20 cellular contexts compared by ENCODE assay signal in genomic region chr1:10267319-10267718, GRCh38. TPM values are rescaled to one million over a fixed set of nuclear protein-coding genes. Genes with fewer than 3 reads are reported as not detected.
DNase-seq lines count a peak whose midpoint lies in the region; ATAC-seq and TF ChIP-seq lines count a peak whose summit lies in the region.
"Had no signal": no experiment of that assay in that cellular context is flagged by ENCODE, and none has a peak within 500 bp of the region (broad histone marks: within the 10 kb centered on the region; RNA-seq: fewer than 3 reads in every experiment).

No MANE protein-coding gene starts in this region.

- no peak for TF ChIP-seq CTCF in HEK293 (tag by site-specific recombination; IDR thresholded peaks at IDR 0.05)
- TF ChIP-seq CTCF in fibroblast of lung (conservative IDR thresholded peaks at IDR 0.05 in 1 of 2, IDR thresholded peaks at IDR 0.05 in 1 of 2; ENCODE audit: low read depth in 1 of 2, low read length in 2 of 2), result no peak
- no peak for TF ChIP-seq CTCF in nephron progenitor cell (IDR thresholded peaks at IDR 0.05)

- H3K9ac ChIP-seq in fibroblast of lung (ENCODE audit: insufficient read depth, low read length), result no peak overlapping the region

- no peak overlapping the region for H3K4me3 Mint-ChIP-seq in nephron progenitor cell
- H3K4me3 Mint-ChIP-seq: activated naive CD8-positive, alpha-beta T cell; activated T-helper 17 cell treated with anti-CD3 and anti-CD28 coated beads, Interleukin-2, amount 50 U/mL, for 72 hours; naive thymus-derived CD8-positive, alpha-beta T cell; type B pancreatic cell had no signal

- H3K27ac ChIP-seq in HEK293 (ENCODE audit: extremely low read depth, low read depth, low read length), result no peak overlapping the region
- no peak overlapping the region for H3K27ac ChIP-seq in fibroblast of lung (ENCODE audit: insufficient read depth, low read length)
- H3K27ac ChIP-seq: coronary artery had no signal

- CTCF ChIA-PET in HEK293 (lab: Yijun Ruan, JAX), result no interaction called here

- H3K4me2 ChIP-seq in fibroblast of lung (ENCODE audit: extremely low read depth, insufficient read depth, low read length), result no peak overlapping the region

- no peaks in the 10 kb centered on the region for H3K27me3 ChIP-seq in fibroblast of lung (ENCODE audit: control insufficient read depth, insufficient read depth, low read length)

- no peaks in the 10 kb centered on the region for H3K4me1 Mint-ChIP-seq in nephron progenitor cell

- H3K9me3 Mint-ChIP-seq in nephron progenitor cell, result no peaks in the 10 kb centered on the region
- H3K9me3 Mint-ChIP-seq: activated T-helper 17 cell treated with anti-CD3 and anti-CD28 coated beads, Interleukin-2, amount 50 U/mL, for 72 hours; naive thymus-derived CD8-positive, alpha-beta T cell; type B pancreatic cell had no signal

- DNase-seq in astrocyte of the hippocampus (ENCODE audit: low read depth, low spot score), result peak; percentile 73
- DNase-seq in fibroblast of lung (ENCODE audit: low read depth in 2 of 2), result peak; percentile 23 to 73
- DNase-seq in nephron progenitor cell, result no peak
- DNase-seq in dedifferentiated amniotic fluid mesenchymal stem cell (ENCODE audit: extremely low spot score), result no peak
- no peak for DNase-seq in NK-92 (lab: John Stamatoyannopoulos, UW; ENCODE audit: unreplicated experiment)
- no peak for DNase-seq in stimulated activated naive CD8-positive, alpha-beta T cell treated with anti-CD3 and anti-CD28 coated beads, Interleukin-15, Interleukin-2, amounts not matched to agents 100 U/mL and 50 U/mL, for 24 hours
- DNase-seq: AML-193; kidney glomerular epithelial cell; MM.1S; naive thymus-derived CD8-positive, alpha-beta T cell; NCI-H1436 treated with DMSO at 0.1 percent for 48 hours; NCI-H526 treated with DMSO at 0.1 percent for 48 hours; stimulated activated CD8-positive, alpha-beta memory T cell treated with anti-CD3 and anti-CD28 coated beads, Interleukin-4, amount 100 ng/mL, for 48 hours; T-helper 9 cell had no signal

- peaks cover 28 to 67% of the 10 kb centered on the region in 2 experiments for H3K36me3 ChIP-seq in HEK293 (ENCODE audit: control insufficient read depth in 2 of 2, insufficient read depth in 1 of 2, low read length in 2 of 2)
- no peaks in the 10 kb centered on the region for H3K36me3 ChIP-seq in fibroblast of lung (ENCODE audit: control insufficient read depth, insufficient read depth, low read length)

- no peak overlapping the region for H2AFZ ChIP-seq in fibroblast of lung (ENCODE audit: low read length)

- no peaks in the 10 kb centered on the region for H3K27me3 Mint-ChIP-seq in nephron progenitor cell (ENCODE audit: low read depth, poor library complexity)
- H3K27me3 Mint-ChIP-seq: activated naive CD8-positive, alpha-beta T cell; activated T-helper 17 cell treated with anti-CD3 and anti-CD28 coated beads, Interleukin-2, amount 50 U/mL, for 72 hours; naive thymus-derived CD8-positive, alpha-beta T cell; type B pancreatic cell had no signal

- H3K4me1 ChIP-seq in HEK293 (ENCODE audit: control insufficient read depth, insufficient read depth, low read length) (no peaks in the 10 kb centered on the region), fibroblast of lung (ENCODE audit: control insufficient read depth, extremely low read depth, insufficient read depth, low read length) (no peaks in the 10 kb centered on the region)

- peak overlapping the region; percentile 61 for H3K27ac Mint-ChIP-seq in nephron progenitor cell
- H3K27ac Mint-ChIP-seq: activated naive CD8-positive, alpha-beta T cell; activated T-helper 17 cell treated with anti-CD3 and anti-CD28 coated beads, Interleukin-2, amount 50 U/mL, for 72 hours; type B pancreatic cell had no signal

- H3K9me3 ChIP-seq in HEK293 (ENCODE audit: control insufficient read depth, insufficient read depth, low read depth, low read length), result no peaks in the 10 kb centered on the region
- no peaks in the 10 kb centered on the region for H3K9me3 ChIP-seq in fibroblast of lung (ENCODE audit: control insufficient read depth, insufficient read depth, low read depth, low read length)

- POLR2A ChIA-PET in HEK293 (lab: Yijun Ruan, JAX), result no interaction called here

- no peak for ATAC-seq in GM21723 (IDR thresholded peaks at IDR 0.05; ENCODE audit: unreplicated experiment)
- no peak for ATAC-seq in stimulated activated naive CD8-positive, alpha-beta T cell treated with anti-CD3 and anti-CD28 coated beads, Interleukin-15, Interleukin-2, amounts not matched to agents 100 U/mL and 50 U/mL, for 24 hours
- ATAC-seq: activated T-helper 17 cell treated with anti-CD3 and anti-CD28 coated beads, Interleukin-2, amount 50 U/mL, for 72 hours; naive thymus-derived CD8-positive, alpha-beta T cell had no signal

- no peaks in the 10 kb centered on the region for H3K79me2 ChIP-seq in fibroblast of lung (ENCODE audit: control insufficient read depth, insufficient read depth, low read length)

- H3K4me3 ChIP-seq in HEK293 (ENCODE audit: low read depth, low read length) (no peak overlapping the region), fibroblast of lung (replicated peaks in 1 of 4; ENCODE audit: control extremely low read depth in 1 of 4, insufficient read depth in 1 of 4, low read depth in 3 of 4, low read length in 4 of 4) (no peak overlapping the region)
- H3K4me3 ChIP-seq: coronary artery had no signal

- H3K36me3 Mint-ChIP-seq in nephron progenitor cell (ENCODE audit: low read depth), result peaks cover 73% of the 10 kb centered on the region

- no peaks in the 10 kb centered on the region for H4K20me1 ChIP-seq in fibroblast of lung (ENCODE audit: control insufficient read depth, extremely low read depth, insufficient read depth, low read length)

TF ChIP-seq in HEK293, 187 proteins besides CTCF, POLR2A, EP300 and RAD21:
- TF ChIP-seq ZNF521 (tag by site-specific recombination; IDR thresholded peaks at IDR 0.05) (no peak), ZNF324 (tag by site-specific recombination; IDR thresholded peaks at IDR 0.05) (no peak), ZNF76 (tag by site-specific recombination; IDR thresholded peaks at IDR 0.05; ENCODE audit: borderline replicate concordance, low read depth) (no peak), ZNF768 (tag by site-specific recombination; IDR thresholded peaks at IDR 0.05) (no peak), ATF2 (tag by site-specific recombination; IDR thresholded peaks at IDR 0.05; ENCODE audit: low read depth) (no peak), OVOL3 (tag by site-specific recombination; IDR thresholded peaks at IDR 0.05) (no peak), EGR2 (tag by site-specific recombination; IDR thresholded peaks at IDR 0.05; ENCODE audit: low read depth) (peak; percentile 46; the same call in 1 of the 2 replicates), ZFHX2 (tag by site-specific recombination; conservative IDR thresholded peaks at IDR 0.05) (peak; percentile 65), ZNF510 (tag by site-specific recombination; IDR thresholded peaks at IDR 0.05; ENCODE audit: insufficient replicate concordance) (no peak), ZNF645 (tag by site-specific recombination; IDR thresholded peaks at IDR 0.05) (no peak), ZNF121 (tag by site-specific recombination; IDR thresholded peaks at IDR 0.05) (no peak), PBX3 (CRISPR knock-in tag; IDR thresholded peaks at IDR 0.05) (no peak)

RNA-seq across cellular contexts. Expression of gene KIF1B, which starts 56.9 kb away (rescaled TPM):
- 19.5 and 34.3 TPM in 2 replicates for total RNA-seq in fibroblast of lung
- polyA plus RNA-seq in fibroblast of lung, result 23.4 and 23.6 TPM in 2 replicates
- 18.7 and 23.8 TPM in 2 replicates for polyA plus RNA-seq in fibroblast of lung (2012)
- polyA minus RNA-seq in fibroblast of lung (ENCODE audit: low replicate concordance), result 15.9 and 51.1 TPM in 2 replicates

Comparison
In these comparisons a context has a peak if more than half of its experiments do, and no peak if none do; other contexts are left out.
1. DNase-seq: peak in astrocyte of the hippocampus (single experiment) and fibroblast of lung (2 of 2); none in nephron progenitor cell (single experiment), dedifferentiated amniotic fluid mesenchymal stem cell (single experiment), NK-92 (single experiment) and stimulated activated naive CD8-positive, alpha-beta T cell treated with anti-CD3 and anti-CD28 coated beads, Interleukin-15, Interleukin-2, amounts not matched to agents 100 U/mL and 50 U/mL, for 24 hours (single experiment).